Comparison of ENCODE assay signal across 1 cellular context in genomic region chr3:39144095-39144747, GRCh38.
TF ChIP-seq lines count a peak whose summit lies in the region.

No MANE protein-coding gene starts in this region.

TF ChIP-seq in K562, 482 proteins besides CTCF, POLR2A, EP300 and RAD21:
- TF ChIP-seq ZNF431 (CRISPR knock-in tag; IDR thresholded peaks at IDR 0.05) (no peak), KLF16 (IDR thresholded peaks at IDR 0.05) (no peak), ZBTB40 (IDR thresholded peaks at IDR 0.05) (no peak), ZBTB40 (CRISPR knock-in tag; IDR thresholded peaks at IDR 0.05) (no peak), RBM22 (IDR thresholded peaks at IDR 0.05; ENCODE audit: low read depth, low read length, poor library complexity, severe bottlenecking) (peak; percentile 67), SIN3B (IDR thresholded peaks at IDR 0.05; ENCODE audit: low read depth) (no peak), ZBTB49 (CRISPR knock-in tag; IDR thresholded peaks at IDR 0.05; ENCODE audit: borderline replicate concordance) (no peak), RBFOX2 (IDR thresholded peaks at IDR 0.05; ENCODE audit: low read depth, low read length) (0 out of 2 replicates have a peak, but pooled peaks have one; percentile 32), MIER1 (IDR thresholded peaks at IDR 0.05; ENCODE audit: low read depth) (no peak), SREBF2 (CRISPR knock-in tag; IDR thresholded peaks at IDR 0.05) (no peak), PRMT5 (CRISPR knock-in tag; IDR thresholded peaks at IDR 0.05) (no peak), POLR2G (IDR thresholded peaks at IDR 0.05; ENCODE audit: low read depth, low read length) (peak; percentile 31; the same call in 1 of the 2 replicates), BACH1 (tag; IDR thresholded peaks at IDR 0.05) (no peak), DDX20 (tag; IDR thresholded peaks at IDR 0.05; ENCODE audit: low read depth) (no peak), C11orf30 (IDR thresholded peaks at IDR 0.05; ENCODE audit: low read depth) (no peak)
